In genomic region chr12:91272456-91273063, GRCh38 we compare ENCODE assay signal across 11 cellular contexts.
DNase-seq lines count a peak whose midpoint lies in the region; ATAC-seq, FAIRE-seq and TF ChIP-seq lines count a peak whose summit lies in the region.
"Had no signal": no experiment of that assay in that cellular context is flagged by ENCODE, and none has a peak within 500 bp of the region (broad histone marks: within the 10 kb centered on the region; RNA-seq: fewer than 3 reads in every experiment).

No MANE protein-coding gene starts in this region.

- no peak for DNase-seq in K562 (ENCODE audit: extremely low read depth in 1 of 4, low spot score in 3 of 4)
- DNase-seq in Right ventricle myocardium superior, result peak; percentile 88
- no peak for DNase-seq in vagina (ENCODE audit: extremely low spot score in 2 of 2)
- DNase-seq in activated CD4-positive, alpha-beta T cell treated with anti-CD3 and anti-CD28 coated beads, Interleukin-2, amount 50 U/mL, for 4 hours, result no peak
- DNase-seq in HK-2 (ENCODE audit: unreplicated experiment), result no peak
- DNase-seq: islet precursor cell, NCI-H1436, T-helper 17 cell had no signal

- no peak for FAIRE-seq in K562 (lab: Jason Lieb, UNC)

- POLR2A ChIA-PET in K562 (lab: Yijun Ruan, JAX), result no interaction called here

- in situ Hi-C loops in K562 (cut with MboI), result no loop called here

- TF ChIP-seq POLR2A in K562 (conservative IDR thresholded peaks at IDR 0.05) (no peak), vagina (IDR thresholded peaks at IDR 0.05) (no peak)

- TF ChIP-seq EP300 in K562 (IDR thresholded peaks at IDR 0.05; ENCODE audit: low read length), result no peak

- H3K4me1 ChIP-seq in K562 (replicated peaks in 1 of 2; ENCODE audit: control insufficient read depth in 2 of 2, insufficient read depth in 2 of 2, low read length in 2 of 2) (no peaks in the 10 kb centered on the region), muscle layer of duodenum (ENCODE audit: control insufficient read depth in 1 of 2, insufficient read depth in 2 of 2, low read length in 2 of 2) (peaks cover 0 to 20% of the 10 kb centered on the region in 2 donors), vagina (peaks cover 30% of the 10 kb centered on the region)

- H3K36me3 ChIP-seq in K562 (ENCODE audit: control insufficient read depth, insufficient read depth, low read length) (no peaks in the 10 kb centered on the region), muscle layer of duodenum (ENCODE audit: control insufficient read depth in 1 of 2, insufficient read depth in 2 of 2, low read length in 2 of 2) (no peaks in the 10 kb centered on the region), vagina (no peaks in the 10 kb centered on the region)

- ATAC-seq in K562 (no peak), Right ventricle myocardium superior (ENCODE audit: poor library complexity) (peak; percentile 90), GM19023 (IDR thresholded peaks at IDR 0.05; ENCODE audit: unreplicated experiment) (no peak)
- ATAC-seq: activated naive CD4-positive, alpha-beta T cell treated with anti-CD3 and anti-CD28 coated beads, Interleukin-2, amount 50 U/mL, for 72 hours; T-helper 17 cell had no signal

- TF ChIP-seq RAD21 in K562 (CRISPR knock-in tag; conservative IDR thresholded peaks at IDR 0.05 in 1 of 2, IDR thresholded peaks at IDR 0.05 in 1 of 2), result no peak

- no peak overlapping the region for H3K9ac ChIP-seq in K562 (ENCODE audit: insufficient read depth in 1 of 2, low read depth in 2 of 2, low read length in 2 of 2)

- H3K79me2 ChIP-seq in K562 (ENCODE audit: control insufficient read depth, insufficient read depth, low read length), result no peaks in the 10 kb centered on the region

- H3K4me3 ChIP-seq in K562 (no peak overlapping the region), muscle layer of duodenum (ENCODE audit: low read depth in 1 of 2, low read length in 2 of 2) (no peak overlapping the region), vagina (no peak overlapping the region)

- TF ChIP-seq CTCF in K562 (IDR thresholded peaks at IDR 0.05 in 2 of 3, conservative IDR thresholded peaks at IDR 0.05 in 1 of 3; ENCODE audit: insufficient read depth in 2 of 3, low read depth in 1 of 3, low read length in 3 of 3) (no peak), vagina (IDR thresholded peaks at IDR 0.05) (no peak)

- H3K27ac ChIP-seq in K562 (ENCODE audit: extremely low read depth, low read depth, low read length), result no peak overlapping the region
- peak overlapping the region; percentile 19 for H3K27ac ChIP-seq in muscle layer of duodenum (ENCODE audit: low read length)
- H3K27ac ChIP-seq in vagina, result peak overlapping the region; percentile 37

- CTCF ChIA-PET in K562 (lab: Yijun Ruan, JAX; ENCODE audit: low intra/inter-chr PET ratio), result no interaction called here

- 80% methylated on average over 4 of the region's 4 CpGs for WGBS in K562 (ENCODE audit: insufficient coverage, low coverage, missing lambda C conversion rate)

- H2AFZ ChIP-seq in K562 (ENCODE audit: low read depth, low read length), result no peak overlapping the region

- BruUV-seq in K562 (replicated peaks; lab: Mats Ljungman, UMichigan), result no TSS peak

- intact Hi-C loops in K562 (cut with micrococcal nuclease), result no loop called here
- intact Hi-C loops in Right ventricle myocardium superior (cut with DNase I), result no loop called here
- intact Hi-C loops in vagina (cut with DNase I), result no loop called here

- H3K4me2 ChIP-seq in K562 (ENCODE audit: insufficient read depth, low read length), result no peak overlapping the region

- H4K20me1 ChIP-seq in K562 (replicated peaks; ENCODE audit: control insufficient read depth, insufficient read depth, low read length), result no peaks in the 10 kb centered on the region

- no peaks in the 10 kb centered on the region for H3K9me3 ChIP-seq in K562 (replicated peaks; ENCODE audit: control insufficient read depth, insufficient read depth, low read depth, low read length)
- no peaks in the 10 kb centered on the region for H3K9me3 ChIP-seq in muscle layer of duodenum (ENCODE audit: control insufficient read depth in 1 of 2, low read length in 2 of 2)
- H3K9me3 ChIP-seq in vagina, result no peaks in the 10 kb centered on the region

- no peaks in the 10 kb centered on the region for H3K27me3 ChIP-seq in K562 (ENCODE audit: control insufficient read depth in 2 of 2, insufficient read depth in 2 of 2, low read length in 2 of 2)
- H3K27me3 ChIP-seq in muscle layer of duodenum (ENCODE audit: low read depth, low read length), result no peaks in the 10 kb centered on the region
- no peaks in the 10 kb centered on the region for H3K27me3 ChIP-seq in vagina

- H3K9me1 ChIP-seq in K562 (ENCODE audit: control insufficient read depth, insufficient read depth, low read length), result no peaks in the 10 kb centered on the region

TF ChIP-seq in K562, 482 proteins besides CTCF, POLR2A, EP300 and RAD21:
- TF ChIP-seq RFX1 (IDR thresholded peaks at IDR 0.05), result peak; percentile 38
- no peak for TF ChIP-seq MYC (IDR thresholded peaks at IDR 0.05; ENCODE audit: low read depth, low read length)
- no peak for TF ChIP-seq MYC (CRISPR knock-in tag; IDR thresholded peaks at IDR 0.05; ENCODE audit: borderline replicate concordance, low read depth)
- TF ChIP-seq MLX (CRISPR knock-in tag; conservative IDR thresholded peaks at IDR 0.05), result no peak
